Comparison of ENCODE assay signal across 28 cellular contexts in genomic region chr1:182657026-182657425, GRCh38. TPM values are rescaled to one million over a fixed set of nuclear protein-coding genes. Genes with fewer than 3 reads are reported as not detected.
"Had no signal": no experiment of that assay in that cellular context is flagged by ENCODE, and none has a peak within 500 bp of the region (broad histone marks: within the 10 kb centered on the region; RNA-seq: fewer than 3 reads in every experiment).

No MANE protein-coding gene starts in this region.

- H3K4me3 Mint-ChIP-seq: activated CD4-positive, alpha-beta T cell treated with anti-CD3 and anti-CD28 coated beads, Interleukin-2, amount 10 ng/mL, durations not matched to agents 24 days and 14 days; activated CD8-positive, alpha-beta memory T cell treated with anti-CD3 and anti-CD28 coated beads, Interleukin-2, amount 10 ng/mL, durations not matched to agents 7 days and 5 days; activated CD8-positive, alpha-beta T cell treated with anti-CD3 and anti-CD28 coated beads for 36 hours; activated naive CD8-positive, alpha-beta T cell treated with anti-CD3 and anti-CD28 coated beads, Interleukin-2, amount 50 U/mL, for 24 hours; dendritic cell treated with granulocyte-macrophage colony-stimulating factor and Interleukin-4, amounts not matched to agents 40 ng/mL and 50 ng/mL, for 4 days; natural killer cell treated with Interleukin-12 subunit alpha and Interleukin-12 subunit beta and Interleukin-15 and Interleukin-18, amount 100 ng/mL, for 72 hours; stimulated activated naive CD8-positive, alpha-beta T cell treated with anti-CD3 and anti-CD28 coated beads, Interleukin-15, amount 100 ng/mL, for 72 hours had no signal

- ATAC-seq: activated CD4-positive, CD25-positive, alpha-beta regulatory T cell treated with anti-CD3 and anti-CD28 coated beads, Interleukin-2, amount 50 U/mL, for 24 hours; activated CD8-positive, alpha-beta memory T cell treated with anti-CD3 and anti-CD28 coated beads, Interleukin-2, amount 10 ng/mL, durations not matched to agents 7 days and 5 days; activated CD8-positive, alpha-beta T cell treated with anti-CD3 and anti-CD28 coated beads for 36 hours; activated naive CD8-positive, alpha-beta T cell treated with anti-CD3 and anti-CD28 coated beads, Interleukin-2, amount 50 U/mL, for 24 hours; heart right ventricle; left cardiac atrium; natural killer cell treated with Interleukin-12 subunit alpha and Interleukin-12 subunit beta and Interleukin-15 and Interleukin-18, amount 100 ng/mL, for 72 hours; right cardiac atrium; stimulated activated naive CD8-positive, alpha-beta T cell treated with anti-CD3 and anti-CD28 coated beads, Interleukin-15, amount 100 ng/mL, for 72 hours had no signal

- H3K27ac Mint-ChIP-seq: activated CD4-positive, alpha-beta T cell treated with anti-CD3 and anti-CD28 coated beads, Interleukin-2, amount 10 ng/mL, durations not matched to agents 24 days and 14 days; activated CD8-positive, alpha-beta memory T cell treated with anti-CD3 and anti-CD28 coated beads, Interleukin-2, amount 10 ng/mL, durations not matched to agents 7 days and 5 days; activated CD8-positive, alpha-beta T cell treated with anti-CD3 and anti-CD28 coated beads for 36 hours; activated naive CD8-positive, alpha-beta T cell treated with anti-CD3 and anti-CD28 coated beads, Interleukin-2, amount 50 U/mL, for 24 hours; dendritic cell treated with granulocyte-macrophage colony-stimulating factor and Interleukin-4, amounts not matched to agents 40 ng/mL and 50 ng/mL, for 4 days had no signal

- H3K27ac ChIP-seq: heart right ventricle, parathyroid adenoma, tibial artery, VCaP had no signal

- H3K4me1 ChIP-seq: heart right ventricle, parathyroid adenoma, tibial artery had no signal

- H3K4me3 ChIP-seq: heart right ventricle, tibial artery had no signal

- H3K9me3 ChIP-seq: heart right ventricle, tibial artery had no signal

- H3K9me3 Mint-ChIP-seq: activated CD4-positive, alpha-beta T cell treated with anti-CD3 and anti-CD28 coated beads, Interleukin-2, amount 10 ng/mL, durations not matched to agents 24 days and 14 days; activated CD8-positive, alpha-beta T cell treated with anti-CD3 and anti-CD28 coated beads for 36 hours; activated naive CD8-positive, alpha-beta T cell treated with anti-CD3 and anti-CD28 coated beads, Interleukin-2, amount 50 U/mL, for 24 hours; dendritic cell treated with granulocyte-macrophage colony-stimulating factor and Interleukin-4, amounts not matched to agents 40 ng/mL and 50 ng/mL, for 4 days; natural killer cell treated with Interleukin-12 subunit alpha and Interleukin-12 subunit beta and Interleukin-15 and Interleukin-18, amount 100 ng/mL, for 72 hours; stimulated activated naive CD8-positive, alpha-beta T cell treated with anti-CD3 and anti-CD28 coated beads, Interleukin-15, amount 100 ng/mL, for 72 hours had no signal

- H3K36me3 Mint-ChIP-seq: activated CD8-positive, alpha-beta memory T cell treated with anti-CD3 and anti-CD28 coated beads, Interleukin-2, amount 10 ng/mL, durations not matched to agents 7 days and 5 days; natural killer cell treated with Interleukin-12 subunit alpha and Interleukin-12 subunit beta and Interleukin-15 and Interleukin-18, amount 100 ng/mL, for 72 hours had no signal

- DNase-seq: activated CD4-positive, alpha-beta T cell treated with anti-CD3 and anti-CD28 coated beads, Interleukin-2, amount 10 ng/mL, durations not matched to agents 24 days and 14 days; activated CD8-positive, alpha-beta memory T cell treated with anti-CD3 and anti-CD28 coated beads, Interleukin-2, amount 10 ng/mL, durations not matched to agents 7 days and 5 days; activated CD8-positive, alpha-beta T cell treated with anti-CD3 and anti-CD28 coated beads for 36 hours; activated gamma-delta T cell; activated naive CD4-positive, alpha-beta T cell treated with anti-CD3 and anti-CD28 coated beads, Interleukin-2, amount 50 U/mL, for 16 hours; activated naive CD8-positive, alpha-beta T cell treated with anti-CD3 and anti-CD28 coated beads, Interleukin-2, amount 50 U/mL, for 24 hours; activated T-cell treated with anti-CD3 and anti-CD28 coated beads for 4 hours; effector CD4-positive, alpha-beta T cell; heart right ventricle; islet precursor cell; left cardiac atrium; midbrain; right cardiac atrium; stimulated activated CD4-positive, alpha-beta T cell treated with anti-CD3 and anti-CD28 coated beads, Interleukin-12 subunit alpha, Interleukin-12 subunit beta, amount 100 ng/mL, for 4 hours; stimulated activated CD4-positive, alpha-beta T cell treated with anti-CD3 and anti-CD28 coated beads, Interleukin-4, amount 100 ng/mL, for 4 hours; stimulated activated naive CD8-positive, alpha-beta T cell treated with anti-CD3 and anti-CD28 coated beads, Interleukin-15, amount 100 ng/mL, for 72 hours; tibial artery had no signal

- H3K36me3 ChIP-seq: heart right ventricle, tibial artery had no signal

- H3K4me1 Mint-ChIP-seq: activated CD4-positive, alpha-beta T cell treated with anti-CD3 and anti-CD28 coated beads, Interleukin-2, amount 10 ng/mL, durations not matched to agents 24 days and 14 days; activated CD8-positive, alpha-beta memory T cell treated with anti-CD3 and anti-CD28 coated beads, Interleukin-2, amount 10 ng/mL, durations not matched to agents 7 days and 5 days; activated naive CD8-positive, alpha-beta T cell treated with anti-CD3 and anti-CD28 coated beads, Interleukin-2, amount 50 U/mL, for 24 hours; stimulated activated naive CD8-positive, alpha-beta T cell treated with anti-CD3 and anti-CD28 coated beads, Interleukin-15, amount 100 ng/mL, for 72 hours had no signal

RNA-seq across cellular contexts. Expression of gene RGS8, which starts 27.4 kb away (rescaled TPM):
- total RNA-seq: activated CD4-positive, alpha-beta T cell treated with anti-CD3 and anti-CD28 coated beads, Interleukin-2, amount 10 ng/mL, durations not matched to agents 24 days and 14 days; activated CD8-positive, alpha-beta memory T cell treated with anti-CD3 and anti-CD28 coated beads, Interleukin-2, amount 10 ng/mL, durations not matched to agents 7 days and 5 days; activated CD8-positive, alpha-beta T cell treated with anti-CD3 and anti-CD28 coated beads for 36 hours; cardiac septum; epithelial cell of proximal tubule; fibroblast of villous mesenchyme; natural killer cell treated with Interleukin-12 subunit alpha and Interleukin-12 subunit beta and Interleukin-15 and Interleukin-18, amount 100 ng/mL, for 72 hours; pulmonary artery endothelial cell; skeletal muscle tissue had no signal
- polyA plus RNA-seq: heart right ventricle, liver had no signal
